ENCODE assay signal across 1 cellular context in the genomic region with DNA sequence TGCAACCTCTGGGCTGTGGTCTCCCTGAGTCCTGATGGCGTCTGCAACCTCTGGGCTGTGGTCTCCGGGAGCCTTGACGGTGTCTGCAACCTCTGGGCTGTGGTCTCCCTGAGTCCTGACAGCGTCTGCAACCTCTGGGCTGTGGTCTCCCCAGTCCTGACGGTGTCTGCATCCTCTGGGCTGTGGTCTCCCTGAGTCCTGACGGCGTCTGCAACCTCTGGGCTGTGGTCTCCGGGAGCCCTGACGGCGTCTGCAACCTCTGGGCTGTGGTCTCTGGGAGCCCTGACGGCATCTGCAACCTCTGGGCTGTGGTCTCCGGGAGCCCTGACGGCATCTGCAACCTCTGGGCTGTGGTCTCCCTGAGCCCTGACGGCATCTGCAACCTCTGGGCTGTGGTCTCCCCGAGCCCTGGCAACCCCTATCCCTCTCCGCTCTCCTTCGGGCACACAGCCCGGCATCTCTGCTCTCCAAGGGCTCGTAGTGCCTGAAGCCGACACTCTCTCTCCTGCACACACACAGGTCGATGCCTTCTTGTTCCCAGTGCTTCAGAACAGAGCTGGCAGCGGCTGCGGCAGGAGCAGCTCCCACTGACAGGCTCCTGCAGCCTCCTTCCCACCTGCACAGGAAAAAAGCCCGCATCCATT.
TF ChIP-seq lines count a peak whose summit lies in the region.

No MANE protein-coding gene starts in this region.

TF ChIP-seq in SK-N-SH treated with all-trans-retinoic acid at 6 μM for 48 hours, 23 proteins besides CTCF, POLR2A, EP300 and RAD21:
- no peak for TF ChIP-seq SNAI2 (CRISPR knock-in tag; IDR thresholded peaks at IDR 0.05)
- TF ChIP-seq CSDC2 (CRISPR knock-in tag; IDR thresholded peaks at IDR 0.05), result no peak
- no peak for TF ChIP-seq RARB (CRISPR knock-in tag; IDR thresholded peaks at IDR 0.05)
- TF ChIP-seq PPARA (CRISPR knock-in tag; IDR thresholded peaks at IDR 0.05; ENCODE audit: borderline replicate concordance), result no peak
- no peak for TF ChIP-seq TCF4 (CRISPR knock-in tag; IDR thresholded peaks at IDR 0.05; ENCODE audit: borderline replicate concordance)
- no peak for TF ChIP-seq OSR1 (CRISPR knock-in tag; IDR thresholded peaks at IDR 0.05)
- TF ChIP-seq, protein P1, sequence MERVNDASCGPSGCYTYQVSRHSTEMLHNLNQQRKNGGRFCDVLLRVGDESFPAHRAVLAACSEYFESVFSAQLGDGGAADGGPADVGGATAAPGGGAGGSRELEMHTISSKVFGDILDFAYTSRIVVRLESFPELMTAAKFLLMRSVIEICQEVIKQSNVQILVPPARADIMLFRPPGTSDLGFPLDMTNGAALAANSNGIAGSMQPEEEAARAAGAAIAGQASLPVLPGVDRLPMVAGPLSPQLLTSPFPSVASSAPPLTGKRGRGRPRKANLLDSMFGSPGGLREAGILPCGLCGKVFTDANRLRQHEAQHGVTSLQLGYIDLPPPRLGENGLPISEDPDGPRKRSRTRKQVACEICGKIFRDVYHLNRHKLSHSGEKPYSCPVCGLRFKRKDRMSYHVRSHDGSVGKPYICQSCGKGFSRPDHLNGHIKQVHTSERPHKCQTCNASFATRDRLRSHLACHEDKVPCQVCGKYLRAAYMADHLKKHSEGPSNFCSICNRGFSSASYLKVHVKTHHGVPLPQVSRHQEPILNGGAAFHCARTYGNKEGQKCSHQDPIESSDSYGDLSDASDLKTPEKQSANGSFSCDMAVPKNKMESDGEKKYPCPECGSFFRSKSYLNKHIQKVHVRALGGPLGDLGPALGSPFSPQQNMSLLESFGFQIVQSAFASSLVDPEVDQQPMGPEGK (CRISPR knock-in tag; IDR thresholded peaks at IDR 0.05; ENCODE audit: borderline replicate concordance), result no peak
- TF ChIP-seq, protein P2, sequence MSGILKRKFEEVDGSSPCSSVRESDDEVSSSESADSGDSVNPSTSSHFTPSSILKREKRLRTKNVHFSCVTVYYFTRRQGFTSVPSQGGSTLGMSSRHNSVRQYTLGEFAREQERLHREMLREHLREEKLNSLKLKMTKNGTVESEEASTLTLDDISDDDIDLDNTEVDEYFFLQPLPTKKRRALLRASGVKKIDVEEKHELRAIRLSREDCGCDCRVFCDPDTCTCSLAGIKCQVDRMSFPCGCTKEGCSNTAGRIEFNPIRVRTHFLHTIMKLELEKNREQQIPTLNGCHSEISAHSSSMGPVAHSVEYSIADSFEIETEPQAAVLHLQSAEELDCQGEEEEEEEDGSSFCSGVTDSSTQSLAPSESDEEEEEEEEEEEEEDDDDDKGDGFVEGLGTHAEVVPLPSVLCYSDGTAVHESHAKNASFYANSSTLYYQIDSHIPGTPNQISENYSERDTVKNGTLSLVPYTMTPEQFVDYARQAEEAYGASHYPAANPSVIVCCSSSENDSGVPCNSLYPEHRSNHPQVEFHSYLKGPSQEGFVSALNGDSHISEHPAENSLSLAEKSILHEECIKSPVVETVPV (CRISPR knock-in tag; IDR thresholded peaks at IDR 0.05), result no peak
- TF ChIP-seq ARNTL (CRISPR knock-in tag; IDR thresholded peaks at IDR 0.05; ENCODE audit: borderline replicate concordance, low read depth), result no peak
- no peak for TF ChIP-seq ZC3H10 (CRISPR knock-in tag; IDR thresholded peaks at IDR 0.05)
- no peak for TF ChIP-seq ZNF565 (CRISPR knock-in tag; conservative IDR thresholded peaks at IDR 0.05; ENCODE audit: low read depth)
